20 cellular contexts compared by ENCODE assay signal in genomic region chrX:134692233-134692632, GRCh38. TPM values are rescaled to one million over a fixed set of nuclear protein-coding genes. Genes with fewer than 3 reads are reported as not detected.
A peak's percentile ranks its signal among the peaks of the same experiment; 100 is the strongest.
DNase-seq lines count a peak whose midpoint lies in the region; ATAC-seq, FAIRE-seq and TF ChIP-seq lines count a peak whose summit lies in the region.
"Had no signal": no experiment of that assay in that cellular context is flagged by ENCODE, and none has a peak within 500 bp of the region (broad histone marks: within the 10 kb centered on the region; RNA-seq: fewer than 3 reads in every experiment).

No MANE protein-coding gene starts in this region.

- in situ Hi-C loops in GM23248 (cut with MboI): no loop called here

- no peaks in the 10 kb centered on the region for H3K9me3 ChIP-seq in GM23248 (ENCODE audit: low read depth)
- no peaks in the 10 kb centered on the region for H3K9me3 ChIP-seq in RWPE2 (ENCODE audit: severe bottlenecking)
- H3K9me3 ChIP-seq in keratinocyte (ENCODE audit: control insufficient read depth, low read depth, low read length): no peaks in the 10 kb centered on the region
- H3K9me3 ChIP-seq: BE2C, SJSA1 had no signal

- no peaks in the 10 kb centered on the region for H3K9me1 ChIP-seq in keratinocyte (ENCODE audit: control insufficient read depth, extremely low read depth, insufficient read depth, low read length)

- H2AFZ ChIP-seq in GM23248 (no peak overlapping the region), keratinocyte (ENCODE audit: control insufficient read depth, low read length) (no peak overlapping the region)

- dilution Hi-C loops in keratinocyte (cut with MboI; ENCODE audit: extremely low pct_ligation_motif_present, low sequenced_read_pairs): no loop called here

- H3K9me2 ChIP-seq in GM23248 (ENCODE audit: insufficient read depth): no peaks in the 10 kb centered on the region

- DNase-seq in GM23248 (no peak), RWPE2 (ENCODE audit: low spot score) (no peak), keratinocyte (ENCODE audit: low read depth, low spot score) (no peak), pons (ENCODE audit: low spot score) (peak; percentile 5), NCI-H2107 treated with DMSO at 0.1 percent for 48 hours (lab: John Stamatoyannopoulos, UW; ENCODE audit: unreplicated experiment) (no peak), NCI-H2227 (lab: John Stamatoyannopoulos, UW; ENCODE audit: unreplicated experiment) (no peak), NCI-H2196 (lab: John Stamatoyannopoulos, UW; ENCODE audit: unreplicated experiment) (no peak)
- DNase-seq in activated CD4-positive, alpha-beta T cell treated with anti-CD3 and anti-CD28 coated beads for 48 hours: no peak
- DNase-seq: ACHN; BE2C; CD8-positive, alpha-beta T cell; DMS79 treated with DMSO at 0.1 percent for 48 hours; GDM1; NCI-H2029; NCI-H2227 treated with DMSO at 0.1 percent for 48 hours; NCI-H524 treated with DMSO at 0.1 percent for 48 hours; OCI-M1 had no signal

- peak overlapping the region; percentile 9 for H3K4me2 ChIP-seq in GM23248 (ENCODE audit: unreplicated experiment)
- no peak overlapping the region for H3K4me2 ChIP-seq in keratinocyte (ENCODE audit: control insufficient read depth, extremely low read depth, insufficient read depth, low read depth, low read length)

- FAIRE-seq in keratinocyte (lab: Jason Lieb, UNC): no peak
- FAIRE-seq: D721Med had no signal

- H3K9ac ChIP-seq in GM23248: no peak overlapping the region
- no peak overlapping the region for H3K9ac ChIP-seq in keratinocyte (ENCODE audit: control insufficient read depth, extremely low read depth, insufficient read depth, low read length)

- WGBS in GM23248 (ENCODE audit: low coverage in 1 of 2, low lambda C conversion rate in 2 of 2, missing lambda C conversion rate in 2 of 2), 2 experiments: 94 to 100% methylated on average over 1 of the region's 1 CpG

- H4K20me1 ChIP-seq in GM23248 (ENCODE audit: insufficient read depth): no peaks in the 10 kb centered on the region
- no peaks in the 10 kb centered on the region for H4K20me1 ChIP-seq in keratinocyte (ENCODE audit: control insufficient read depth, extremely low read depth, insufficient read depth, low read length)

- TF ChIP-seq CTCF in RWPE2 (IDR thresholded peaks at IDR 0.05; ENCODE audit: poor library complexity, severe bottlenecking) (no peak), keratinocyte (optimal IDR thresholded peaks at IDR 0.05 in 1 of 3, IDR thresholded peaks at IDR 0.05 in 1 of 3, conservative IDR thresholded peaks at IDR 0.05 in 1 of 3; ENCODE audit: extremely low read depth in 1 of 3, insufficient read depth in 2 of 3, low read length in 3 of 3) (no peak)

- no peak for ATAC-seq in RWPE2 (ENCODE audit: low read depth)
- ATAC-seq: CD8-positive, alpha-beta T cell had no signal

- H3F3A ChIP-seq in GM23248 (ENCODE audit: insufficient read depth): peaks cover 29% of the 10 kb centered on the region

- H3K4me1 ChIP-seq in GM23248 (ENCODE audit: insufficient read depth) (peaks cover 52% of the 10 kb centered on the region), RWPE2 (ENCODE audit: insufficient read depth, poor library complexity, severe bottlenecking) (peaks cover 67% of the 10 kb centered on the region), keratinocyte (ENCODE audit: control insufficient read depth, extremely low read depth, insufficient read depth, low read length) (peaks cover 56% of the 10 kb centered on the region)
- H3K4me1 ChIP-seq: BE2C had no signal

- H3K27ac ChIP-seq in GM23248 (peak overlapping the region; percentile 37), RWPE2 (ENCODE audit: poor library complexity, severe bottlenecking) (peak overlapping the region; percentile 94), keratinocyte (ENCODE audit: control insufficient read depth, insufficient read depth, low read length) (peak overlapping the region; percentile 13)
- H3K27ac ChIP-seq: RWPE1, SJSA1 had no signal

- no peaks in the 10 kb centered on the region for H3K79me2 ChIP-seq in GM23248 (ENCODE audit: insufficient read depth)
- no peaks in the 10 kb centered on the region for H3K79me2 ChIP-seq in keratinocyte (ENCODE audit: control insufficient read depth, insufficient read depth, low read length)

- H3K4me3 ChIP-seq in GM23248 (no peak overlapping the region), RWPE2 (ENCODE audit: severe bottlenecking) (no peak overlapping the region), keratinocyte (ENCODE audit: control insufficient read depth in 2 of 3, extremely low read depth in 1 of 3, insufficient read depth in 2 of 3, low read depth in 1 of 3, low read length in 3 of 3) (no peak overlapping the region)
- H3K4me3 ChIP-seq: SJSA1 had no signal

- H3K27me3 ChIP-seq in GM23248 (replicated peaks; ENCODE audit: insufficient read depth) (no peaks in the 10 kb centered on the region), RWPE2 (ENCODE audit: insufficient read depth, poor library complexity, severe bottlenecking) (no peaks in the 10 kb centered on the region), keratinocyte (ENCODE audit: control insufficient read depth, extremely low read depth, insufficient read depth, low read length) (no peaks in the 10 kb centered on the region)
- H3K27me3 ChIP-seq: BE2C, SJSA1 had no signal

- no peaks in the 10 kb centered on the region for H3K36me3 ChIP-seq in GM23248 (ENCODE audit: low read depth)
- H3K36me3 ChIP-seq in RWPE2 (ENCODE audit: low read depth): no peaks in the 10 kb centered on the region
- no peaks in the 10 kb centered on the region for H3K36me3 ChIP-seq in keratinocyte (ENCODE audit: control insufficient read depth in 2 of 2, extremely low read depth in 1 of 2, insufficient read depth in 2 of 2, low read length in 2 of 2)
- H3K36me3 ChIP-seq: BE2C, SJSA1 had no signal

RNA-seq across cellular contexts. Expression of gene PLAC1, which starts 34.0 kb away (rescaled TPM):
- total RNA-seq in GM23248 (2014; rRNA removed; shearing (Covaris generic)): 0.63 TPM in 1 of 2 replicates, not detected in the other
- polyA plus RNA-seq in GM23248 (2016; fragmentation: Nextera tagmentation; extraction: Ambion mirVana) (not detected in 2 replicates), keratinocyte (8.5 to 13.7 TPM (median 9.7 TPM) in 3 replicates)
- polyA plus RNA-seq in keratinocyte (2011; ENCODE audit: low read depth): not detected
- polyA plus RNA-seq in keratinocyte (2011; cell fraction: cytosol; rRNA removed): 3.4 and 3.5 TPM in 2 replicates
- 11.8 and 14.2 TPM in 2 replicates for polyA plus RNA-seq in keratinocyte (2011; cell fraction: nucleus; rRNA removed)
- polyA plus RNA-seq in keratinocyte (2012; ENCODE audit: low replicate concordance): 5.2 and 8.7 TPM in 2 replicates
- polyA minus RNA-seq in keratinocyte: 4.3 to 7.8 TPM (median 4.6 TPM) in 3 replicates
- polyA minus RNA-seq in keratinocyte (2011; cell fraction: cytosol; rRNA and poly(A)+ RNA removed): not detected
- polyA minus RNA-seq in keratinocyte (2011; cell fraction: nucleus; rRNA and poly(A)+ RNA removed): 3.6 and 7.8 TPM in 2 replicates
- total RNA-seq: CD8-positive, alpha-beta T cell; SJSA1 had no signal

Comparison
In these comparisons a context has a peak if more than half of its experiments do, and no peak if none do; other contexts are left out.
1. H3K27ac ChIP-seq: peak in every context shown above with its lines; median percentile 94 in RWPE2; 37 in GM23248; 13 in keratinocyte.